25 cellular contexts compared by ENCODE assay signal in genomic region chr22:26692215-26692614, GRCh38. TPM values are rescaled to one million over a fixed set of nuclear protein-coding genes. Genes with fewer than 3 reads are reported as not detected.
DNase-seq lines count a peak whose midpoint lies in the region; ATAC-seq and FAIRE-seq lines count a peak whose summit lies in the region.
"Had no signal": no experiment of that assay in that cellular context is flagged by ENCODE, and none has a peak within 500 bp of the region (broad histone marks: within the 10 kb centered on the region; RNA-seq: fewer than 3 reads in every experiment).

No MANE protein-coding gene starts in this region.

- POLR2A ChIA-PET in CD8-positive, alpha-beta memory T cell (lab: Charles Lee), result interaction anchor here (1.0 kb wide), 1 partner anchor 18 kb away, joined by 3 read pairs; no protein-coding TSS in a partner anchor

- peak overlapping the region in 1 of 7 donors; percentile 9 for H3K4me3 Mint-ChIP-seq in CD8-positive, alpha-beta memory T cell
- H3K4me3 Mint-ChIP-seq in activated T-helper 17 cell treated with anti-CD3 and anti-CD28 coated beads, Interleukin-2, amount 50 U/mL, for 72 hours, result no peak overlapping the region
- H3K4me3 Mint-ChIP-seq: GM23338, H9, HFFc6 had no signal

- peak; percentile 68 for FAIRE-seq in urothelium cell line (lab: Jason Lieb, UNC)
- FAIRE-seq: A549, D721Med, GM12878, GM19239 had no signal

- CTCF ChIA-PET in CD8-positive, alpha-beta memory T cell (lab: Charles Lee), result interaction anchor here (1.4 kb wide), 1 partner anchor 13 kb away, joined by 3 read pairs; no protein-coding TSS in a partner anchor

- no peak for ATAC-seq in activated T-helper 17 cell treated with anti-CD3 and anti-CD28 coated beads, Interleukin-2, amount 50 U/mL, for 72 hours (replicated peaks)
- ATAC-seq: A549; CD8-positive, alpha-beta T cell; GM12878; GM23338; HCT116 had no signal

- H3K9ac ChIP-seq in BLaER1, result no peak overlapping the region

- peak overlapping the region in 6 of 8 donors; percentile 13 to 82 (median 50) for H3K27ac Mint-ChIP-seq in CD8-positive, alpha-beta memory T cell
- peak overlapping the region; percentile 53 for H3K27ac Mint-ChIP-seq in activated T-helper 17 cell treated with anti-CD3 and anti-CD28 coated beads, Interleukin-2, amount 50 U/mL, for 72 hours
- H3K27ac Mint-ChIP-seq: GM23338, HFFc6 had no signal

- H3K4me2 ChIP-seq in BLaER1, result peak overlapping the region; percentile 80
- H3K4me2 ChIP-seq: A549, GM23338 had no signal

- H3K9me3 ChIP-seq in BLaER1, result peaks cover 24% of the 10 kb centered on the region
- no peaks in the 10 kb centered on the region for H3K9me3 ChIP-seq in CD8-positive, alpha-beta memory T cell (ENCODE audit: low read length)
- H3K9me3 ChIP-seq: A549, BE2C had no signal

- peaks cover 0 to 6% (median 0%) of the 10 kb centered on the region in 5 donors for H3K9me3 Mint-ChIP-seq in CD8-positive, alpha-beta memory T cell
- H3K9me3 Mint-ChIP-seq in activated T-helper 17 cell treated with anti-CD3 and anti-CD28 coated beads, Interleukin-2, amount 50 U/mL, for 72 hours, result no peaks in the 10 kb centered on the region
- H3K9me3 Mint-ChIP-seq: CD8-positive, alpha-beta T cell; HFFc6 had no signal

- no peaks in the 10 kb centered on the region for H3K27me3 Mint-ChIP-seq in CD8-positive, alpha-beta memory T cell
- H3K27me3 Mint-ChIP-seq in activated T-helper 17 cell treated with anti-CD3 and anti-CD28 coated beads, Interleukin-2, amount 50 U/mL, for 72 hours, result no peaks in the 10 kb centered on the region

- H3K36me3 Mint-ChIP-seq in CD8-positive, alpha-beta memory T cell, result peaks cover 17 to 76% (median 22%) of the 10 kb centered on the region in 3 donors
- peaks cover 54% of the 10 kb centered on the region for H3K36me3 Mint-ChIP-seq in activated T-helper 17 cell treated with anti-CD3 and anti-CD28 coated beads, Interleukin-2, amount 50 U/mL, for 72 hours (ENCODE audit: low read depth)

- no peak overlapping the region for H3K4me3 ChIP-seq in BLaER1
- H3K4me3 ChIP-seq in CD8-positive, alpha-beta memory T cell (ENCODE audit: low read length), result no peak overlapping the region
- H3K4me3 ChIP-seq: A549, GM12878, GM23338 had no signal

- DNase-seq in CD8-positive, alpha-beta memory T cell, result no peak
- DNase-seq in urothelium cell line (ENCODE audit: low spot score), result no peak
- DNase-seq in anterior cingulate cortex (lab: John Stamatoyannopoulos, UW), result no peak
- DNase-seq in NCI-H1417 treated with DMSO at 0.1 percent for 48 hours (lab: John Stamatoyannopoulos, UW), result no peak
- DNase-seq in activated naive CD4-positive, alpha-beta T cell treated with Interleukin-2 at 50 U/mL for 16 hours, result no peak
- DNase-seq: 8988T; ACHN; AML-193; BE2C; C1 segment of cervical spinal cord; CD8-positive, alpha-beta T cell; DMS 273 treated with DMSO at 0.1 percent for 48 hours; DMS79; EL; GDM1; H9; HFFc6 had no signal

- peaks cover 42% of the 10 kb centered on the region for H3K4me1 ChIP-seq in BLaER1
- H3K4me1 ChIP-seq in CD8-positive, alpha-beta memory T cell (ENCODE audit: insufficient read depth, low read length), result peaks cover 24% of the 10 kb centered on the region
- H3K4me1 ChIP-seq: BE2C had no signal

- no peak overlapping the region for H3K27ac ChIP-seq in BLaER1
- H3K27ac ChIP-seq in CD8-positive, alpha-beta memory T cell (ENCODE audit: low read depth, low read length), result no peak overlapping the region
- H3K27ac ChIP-seq: A549 had no signal

- H3K4me1 Mint-ChIP-seq in CD8-positive, alpha-beta memory T cell, result peaks cover 64 to 86% (median 78%) of the 10 kb centered on the region in 3 donors
- peaks cover 34% of the 10 kb centered on the region for H3K4me1 Mint-ChIP-seq in activated T-helper 17 cell treated with anti-CD3 and anti-CD28 coated beads, Interleukin-2, amount 50 U/mL, for 72 hours

- H3K27me3 ChIP-seq in BLaER1, result no peaks in the 10 kb centered on the region
- H3K27me3 ChIP-seq in CD8-positive, alpha-beta memory T cell (ENCODE audit: insufficient read depth, low read length, poor library complexity, severe bottlenecking), result no peaks in the 10 kb centered on the region
- H3K27me3 ChIP-seq: BE2C had no signal

- H4K20me1 ChIP-seq in BLaER1, result peaks cover 90% of the 10 kb centered on the region

- peaks cover 68% of the 10 kb centered on the region for H3K36me3 ChIP-seq in BLaER1
- H3K36me3 ChIP-seq in CD8-positive, alpha-beta memory T cell (ENCODE audit: insufficient read depth, low read length), result no peaks in the 10 kb centered on the region
- H3K36me3 ChIP-seq: BE2C had no signal

RNA-seq across cellular contexts. Expression of gene MIAT, which starts 34.8 kb away (rescaled TPM):
- total RNA-seq in CD8-positive, alpha-beta memory T cell, result 10 to 100 TPM; 52.2 to 57.5 TPM
- 3.9 TPM for polyA plus RNA-seq in CD8-positive, alpha-beta memory T cell
- 100 to 1,000 TPM in 1 of 2 donors, 10 to 100 TPM in 1; 81.2 to 166 TPM for total RNA-seq in activated T-helper 17 cell treated with anti-CD3 and anti-CD28 coated beads, Interleukin-2, amount 50 U/mL, for 72 hours
